Comparison of ENCODE assay signal across 1 cellular context in the genomic region with DNA sequence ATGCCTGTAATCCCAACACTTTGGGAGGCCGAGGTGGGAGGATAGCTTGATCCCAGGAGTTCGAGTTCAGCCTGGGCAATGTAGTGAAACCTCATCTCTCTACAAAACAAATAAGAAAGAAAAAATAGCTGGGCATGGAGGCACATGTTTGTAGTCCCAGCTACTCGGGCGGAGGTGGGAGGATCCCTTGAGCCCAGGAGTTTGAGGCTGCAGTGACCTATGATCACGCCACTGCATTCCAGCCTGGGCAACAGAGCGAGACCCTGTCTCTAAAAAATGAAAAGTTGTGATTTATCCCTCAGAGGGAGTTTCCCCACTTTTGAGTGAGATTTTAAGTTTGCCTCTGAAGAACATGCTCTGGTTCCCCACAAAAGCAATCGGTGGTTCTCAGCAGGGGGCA.
TF ChIP-seq lines count a peak whose summit lies in the region.

No MANE protein-coding gene starts in this region.

TF ChIP-seq in HepG2, 621 proteins besides CTCF, POLR2A, EP300 and RAD21:
- TF ChIP-seq ZNF329 (CRISPR knock-in tag; IDR thresholded peaks at IDR 0.05; ENCODE audit: low read depth) (no peak), ZNF121 (CRISPR knock-in tag; IDR thresholded peaks at IDR 0.05) (peak; percentile 53)
